ENCODE assay signal across 1 cellular context in genomic region chr19:55216461-55217198, GRCh38.
TF ChIP-seq lines count a peak whose summit lies in the region.

No MANE protein-coding gene starts in this region.

TF ChIP-seq in K562, 482 proteins besides CTCF, POLR2A, EP300 and RAD21 (continued from another document and continues in another):
- TF ChIP-seq ZBTB40 (IDR thresholded peaks at IDR 0.05) (peak; percentile 83), ZBTB40 (CRISPR knock-in tag; IDR thresholded peaks at IDR 0.05) (peak; percentile 76), SETDB1 (IDR thresholded peaks at IDR 0.05; ENCODE audit: low read length) (peak; percentile 69), THAP7 (CRISPR knock-in tag; IDR thresholded peaks at IDR 0.05) (peak; percentile 84), CBX3 (IDR thresholded peaks at IDR 0.05; ENCODE audit: borderline replicate concordance in 1 of 2, low read length in 2 of 2) (peak; percentile 17 to 95), FOXM1 (IDR thresholded peaks at IDR 0.05; ENCODE audit: low read depth) (peak; percentile 98), FOXM1 (CRISPR knock-in tag; IDR thresholded peaks at IDR 0.05; ENCODE audit: low read depth) (no peak), JUN (IDR thresholded peaks at IDR 0.05; ENCODE audit: borderline replicate concordance, low read depth, low read length) (peak; percentile 98), JUN (CRISPR knock-in tag; IDR thresholded peaks at IDR 0.05; ENCODE audit: borderline replicate concordance) (peak; percentile 99), JUNB (CRISPR knock-in tag; conservative IDR thresholded peaks at IDR 0.05) (peak; percentile 59; the same call in 1 of the 2 replicates), ADNP (tag; IDR thresholded peaks at IDR 0.05) (no peak), FOXA3 (CRISPR knock-in tag; conservative IDR thresholded peaks at IDR 0.05 in 1 of 2, IDR thresholded peaks at IDR 0.05 in 1 of 2) (peak in 1 of 2 experiments; percentile 36; a peak in 2 of 4 replicates), TCF7 (IDR thresholded peaks at IDR 0.05; ENCODE audit: borderline replicate concordance) (no peak; the same call in 1 of the 2 replicates), ZNF583 (CRISPR knock-in tag; IDR thresholded peaks at IDR 0.05) (peak; percentile 53; the same call in 1 of the 2 replicates), ZNF12 (CRISPR knock-in tag; IDR thresholded peaks at IDR 0.05) (no peak), ZBTB11 (CRISPR knock-in tag; IDR thresholded peaks at IDR 0.05) (peak in 1 of 3 experiments; percentile 70; a peak in 2 of 6 replicates), KDM5B (IDR thresholded peaks at IDR 0.05; ENCODE audit: insufficient replicate concordance, low read depth, low read length) (peak; percentile 70), FOS (IDR thresholded peaks at IDR 0.05; ENCODE audit: extremely low read depth, insufficient read length) (peak; percentile 43), PCBP2 (IDR thresholded peaks at IDR 0.05; ENCODE audit: low read depth, low read length, poor library complexity, severe bottlenecking) (no peak), FOXK1 (CRISPR knock-in tag; IDR thresholded peaks at IDR 0.05; ENCODE audit: borderline replicate concordance) (peak; percentile 95), TAL1 (IDR thresholded peaks at IDR 0.05) (peak; percentile 48), HMBOX1 (IDR thresholded peaks at IDR 0.05) (peak; percentile 48; the same call in 1 of the 2 replicates), BHLHE40 (IDR thresholded peaks at IDR 0.05; ENCODE audit: low read length) (peak; percentile 87), GABPA (tag; conservative IDR thresholded peaks at IDR 0.05; ENCODE audit: low read depth) (peak; percentile 86), ZBTB2 (IDR thresholded peaks at IDR 0.05) (peak; percentile 41; the same call in 1 of the 2 replicates), TARDBP (IDR thresholded peaks at IDR 0.05) (peak; percentile 85), TEAD1 (CRISPR knock-in tag; IDR thresholded peaks at IDR 0.05) (peak in 1 of 2 experiments; percentile 78), NELFE (IDR thresholded peaks at IDR 0.05; ENCODE audit: insufficient read depth, insufficient read length) (no peak), PTRF (tag; IDR thresholded peaks at IDR 0.05) (no peak), HINFP (tag; conservative IDR thresholded peaks at IDR 0.05; ENCODE audit: low read depth) (no peak), ZNF277 (CRISPR knock-in tag; IDR thresholded peaks at IDR 0.05; ENCODE audit: borderline replicate concordance) (no peak), NEUROD1 (IDR thresholded peaks at IDR 0.05; ENCODE audit: borderline replicate concordance, low read depth, low read length, partially characterized antibody) (peak; percentile 100), NFRKB (IDR thresholded peaks at IDR 0.05; ENCODE audit: low read depth) (peak; percentile 67), RBM25 (IDR thresholded peaks at IDR 0.05; ENCODE audit: low read depth, low read length, severe bottlenecking) (no peak), ETS1 (conservative IDR thresholded peaks at IDR 0.05; ENCODE audit: control insufficient read depth, low read depth, low read length) (peak; percentile 74), PHTF2 (CRISPR knock-in tag; IDR thresholded peaks at IDR 0.05) (no peak), MTA2 (IDR thresholded peaks at IDR 0.05; ENCODE audit: low read depth) (peak; percentile 55; the same call in 1 of the 2 replicates)
